19 cellular contexts compared by ENCODE assay signal in genomic region chr3:27302891-27303290, GRCh38.
"Had no signal": no experiment of that assay in that cellular context is flagged by ENCODE, and none has a peak within 500 bp of the region (broad histone marks: within the 10 kb centered on the region; RNA-seq: fewer than 3 reads in every experiment).

No MANE protein-coding gene starts in this region.

- DNase-seq: dermis blood vessel endothelial cell; dorsolateral prefrontal cortex; effector CD4-positive, alpha-beta T cell; effector memory CD4-positive, alpha-beta T cell; esophagus squamous epithelium; foreskin fibroblast; foreskin melanocyte; gastrocnemius medialis; glutamatergic neuron; head of caudate nucleus; heart right ventricle; hippocampal formation; left cardiac atrium; left lung; left ventricle myocardium superior; lower lobe of right lung; mesenchymal stem cell; mucosa of descending colon had no signal

- H3K4me3 ChIP-seq: coronary artery, dorsolateral prefrontal cortex, esophagus squamous epithelium, gastrocnemius medialis, heart right ventricle, left lung, lower lobe of right lung, mucosa of descending colon had no signal

- H3K9me3 ChIP-seq: gastrocnemius medialis, lower lobe of right lung had no signal

- H3K36me3 ChIP-seq: left lung, lower lobe of right lung had no signal

- H3K4me1 ChIP-seq: esophagus squamous epithelium, gastrocnemius medialis, heart right ventricle, left lung, lower lobe of right lung had no signal

- H3K27ac ChIP-seq: coronary artery, dorsolateral prefrontal cortex, esophagus squamous epithelium, gastrocnemius medialis, heart right ventricle, left lung, lower lobe of right lung had no signal

- H3K27me3 ChIP-seq: dorsolateral prefrontal cortex, esophagus squamous epithelium, gastrocnemius medialis, heart right ventricle, left lung had no signal
